8 cellular contexts compared by ENCODE assay signal in the genomic region with DNA sequence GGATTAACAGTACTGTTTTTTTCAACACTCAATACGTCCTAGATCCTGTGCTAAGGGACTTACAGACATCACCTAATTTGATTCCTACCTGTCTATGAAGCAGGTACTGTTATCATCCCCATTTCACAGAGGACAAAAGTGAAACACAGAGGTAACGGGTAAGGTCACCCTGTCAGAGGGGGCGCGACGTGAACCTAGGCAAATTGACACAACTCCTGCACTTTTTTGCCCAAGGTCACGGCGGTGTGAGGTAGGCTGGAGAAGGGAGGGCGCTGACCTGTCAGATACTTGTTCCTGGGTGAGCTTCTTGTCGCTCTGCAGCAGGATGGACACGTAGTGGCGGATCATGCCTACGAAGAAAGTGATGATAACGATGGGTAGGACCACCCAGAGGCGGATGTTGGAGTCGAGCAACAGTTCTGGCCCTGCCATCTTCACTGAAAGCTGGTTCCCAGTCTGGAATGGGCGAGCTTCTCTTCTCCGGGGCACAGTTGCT. TPM values are rescaled to one million over a fixed set of nuclear protein-coding genes. Genes with fewer than 3 reads are reported as not detected.
DNase-seq lines count a peak whose midpoint lies in the region; ATAC-seq and TF ChIP-seq lines count a peak whose summit lies in the region.

No MANE protein-coding gene starts in this region.

- no peaks in the 10 kb centered on the region for H3K9me3 ChIP-seq in BLaER1 treated with 17β-estradiol and CSF1 and Interleukin-3, amounts not matched to agents 10 nM and 100 nM (replicated peaks in 1 of 11)

- ATAC-seq in GM19467 (IDR thresholded peaks at IDR 0.05; ENCODE audit: unreplicated experiment) (peak; percentile 36), HG03571 (IDR thresholded peaks at IDR 0.05; ENCODE audit: unreplicated experiment) (peak; percentile 25)

- H3K27ac ChIP-seq in BLaER1 treated with 17β-estradiol and CSF1 and Interleukin-3, amounts not matched to agents 10 nM and 100 nM: peak overlapping the region; percentile 77 to 88 (median 84)
- H3K27ac ChIP-seq in caudate nucleus (ENCODE audit: low read depth, low read length): peak overlapping the region; percentile 8

- H3K27me3 Mint-ChIP-seq in mesothelial cell of epicardium (ENCODE audit: low read depth): no peaks in the 10 kb centered on the region

- peaks cover 0 to 38% (median 15%) of the 10 kb centered on the region in 11 experiments; a peak in 13 of 22 replicates for H4K20me1 ChIP-seq in BLaER1 treated with 17β-estradiol and CSF1 and Interleukin-3, amounts not matched to agents 10 nM and 100 nM

- no peak for TF ChIP-seq CTCF in mesothelial cell of epicardium (IDR thresholded peaks at IDR 0.05; ENCODE audit: unreplicated experiment)
- TF ChIP-seq CTCF in GM20000 (IDR thresholded peaks at IDR 0.05; ENCODE audit: extremely low read depth, missing control alignments): no peak

- peaks cover 22 to 38% (median 30%) of the 10 kb centered on the region in 10 experiments for H3K4me1 ChIP-seq in BLaER1 treated with 17β-estradiol and CSF1 and Interleukin-3, amounts not matched to agents 10 nM and 100 nM

- no peaks in the 10 kb centered on the region for H3K9me3 Mint-ChIP-seq in mesothelial cell of epicardium

- peak overlapping the region; percentile 96 for H3K4me3 Mint-ChIP-seq in mesothelial cell of epicardium

- DNase-seq in caudate nucleus (lab: John Stamatoyannopoulos, UW): no peak
- DNase-seq in mesothelial cell of epicardium (ENCODE audit: low spot score in 2 of 2, unreplicated experiment in 2 of 2): no peak
- no peak for DNase-seq in GM20000 (ENCODE audit: low spot score)
- no peak for DNase-seq in kidney glomerular epithelial cell (lab: John Stamatoyannopoulos, UW)
- no peak for DNase-seq in ecto neural progenitor cell (ENCODE audit: low spot score)

- peak overlapping the region; percentile 96 for H3K27ac Mint-ChIP-seq in mesothelial cell of epicardium

- H3K4me3 ChIP-seq in BLaER1 treated with 17β-estradiol and CSF1 and Interleukin-3, amounts not matched to agents 10 nM and 100 nM: peak overlapping the region; percentile 81 to 99 (median 88)

- no peaks in the 10 kb centered on the region for H3K27me3 ChIP-seq in BLaER1 treated with 17β-estradiol and CSF1 and Interleukin-3, amounts not matched to agents 10 nM and 100 nM

- no peaks in the 10 kb centered on the region for H3K36me3 Mint-ChIP-seq in mesothelial cell of epicardium

- peaks cover 24% of the 10 kb centered on the region for H3K4me1 Mint-ChIP-seq in mesothelial cell of epicardium

- H3K9ac ChIP-seq in BLaER1 treated with 17β-estradiol and CSF1 and Interleukin-3, amounts not matched to agents 10 nM and 100 nM: peak overlapping the region; percentile 83 to 93 (median 86)

- H3K36me3 ChIP-seq in BLaER1 treated with 17β-estradiol and CSF1 and Interleukin-3, amounts not matched to agents 10 nM and 100 nM: peaks cover 18 to 72% (median 35%) of the 10 kb centered on the region in 11 experiments; a peak in 21 of 22 replicates

- H3K4me2 ChIP-seq in BLaER1 treated with 17β-estradiol and CSF1 and Interleukin-3, amounts not matched to agents 10 nM and 100 nM: peak overlapping the region; percentile 71 to 99 (median 94)

RNA-seq across cellular contexts. Expression of gene EMC3, which starts 0.4 kb away (rescaled TPM):
- total RNA-seq in mesothelial cell of epicardium: 30.6 to 35.8 TPM (median 34.7 TPM) in 3 replicates

RNA-seq across cellular contexts. Expression of gene PRRT3, which starts 34.1 kb away (rescaled TPM):
- 8.2 to 9.2 TPM (median 8.3 TPM) in 3 replicates for total RNA-seq in mesothelial cell of epicardium

RNA-seq across cellular contexts. Expression of gene FANCD2, which starts 40.0 kb away (rescaled TPM):
- 17.9 to 21.1 TPM (median 20.2 TPM) in 3 replicates for total RNA-seq in mesothelial cell of epicardium

RNA-seq across cellular contexts. Expression of gene CRELD1, which starts 52.6 kb away (rescaled TPM):
- 39.8 to 42.3 TPM (median 40.5 TPM) in 3 replicates for total RNA-seq in mesothelial cell of epicardium
